ENCODE assay signal across 1 cellular context in the genomic region with DNA sequence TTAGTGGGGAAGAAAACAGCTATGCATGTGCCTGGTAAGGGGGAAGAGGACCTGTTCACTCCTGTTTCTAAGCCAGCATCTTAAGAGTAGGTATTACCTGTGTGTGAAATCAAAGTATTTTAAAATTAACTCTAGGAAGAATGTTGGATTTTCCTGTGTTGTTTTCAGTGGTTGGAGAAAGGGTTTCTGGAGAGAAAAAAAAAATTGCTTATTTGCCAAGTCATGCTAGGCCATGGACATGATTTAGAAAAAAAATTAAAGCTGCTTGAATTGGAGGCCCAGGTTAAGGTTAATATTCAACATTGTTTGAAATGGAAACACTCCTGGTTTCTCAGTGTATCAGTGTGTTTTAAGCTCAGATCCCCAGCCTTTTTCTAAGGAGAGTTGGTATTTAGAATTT.
TF ChIP-seq lines count a peak whose summit lies in the region.

No MANE protein-coding gene starts in this region.

TF ChIP-seq in GM12878, 131 proteins besides CTCF, POLR2A, EP300 and RAD21 (continued from another document):
- TF ChIP-seq, protein P1, sequence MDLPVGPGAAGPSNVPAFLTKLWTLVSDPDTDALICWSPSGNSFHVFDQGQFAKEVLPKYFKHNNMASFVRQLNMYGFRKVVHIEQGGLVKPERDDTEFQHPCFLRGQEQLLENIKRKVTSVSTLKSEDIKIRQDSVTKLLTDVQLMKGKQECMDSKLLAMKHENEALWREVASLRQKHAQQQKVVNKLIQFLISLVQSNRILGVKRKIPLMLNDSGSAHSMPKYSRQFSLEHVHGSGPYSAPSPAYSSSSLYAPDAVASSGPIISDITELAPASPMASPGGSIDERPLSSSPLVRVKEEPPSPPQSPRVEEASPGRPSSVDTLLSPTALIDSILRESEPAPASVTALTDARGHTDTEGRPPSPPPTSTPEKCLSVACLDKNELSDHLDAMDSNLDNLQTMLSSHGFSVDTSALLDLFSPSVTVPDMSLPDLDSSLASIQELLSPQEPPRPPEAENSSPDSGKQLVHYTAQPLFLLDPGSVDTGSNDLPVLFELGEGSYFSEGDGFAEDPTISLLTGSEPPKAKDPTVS (IDR thresholded peaks at IDR 0.05; ENCODE audit: low read depth, low read length): no peak
- TF ChIP-seq ZZZ3 (IDR thresholded peaks at IDR 0.05; ENCODE audit: control insufficient read depth, insufficient read length, low read depth) (no peak), CHD4 (IDR thresholded peaks at IDR 0.05) (no peak), SUZ12 (IDR thresholded peaks at IDR 0.05; ENCODE audit: unreplicated experiment) (no peak), ZNF207 (IDR thresholded peaks at IDR 0.05; ENCODE audit: borderline replicate concordance) (no peak), STAT1 (conservative IDR thresholded peaks at IDR 0.05) (no peak), FOS (IDR thresholded peaks at IDR 0.05; ENCODE audit: borderline replicate concordance, extremely low read depth, insufficient read length) (no peak), KAT2A (conservative IDR thresholded peaks at IDR 0.05; ENCODE audit: control insufficient read depth, low read depth, low read length) (no peak)
- TF ChIP-seq, protein P2, sequence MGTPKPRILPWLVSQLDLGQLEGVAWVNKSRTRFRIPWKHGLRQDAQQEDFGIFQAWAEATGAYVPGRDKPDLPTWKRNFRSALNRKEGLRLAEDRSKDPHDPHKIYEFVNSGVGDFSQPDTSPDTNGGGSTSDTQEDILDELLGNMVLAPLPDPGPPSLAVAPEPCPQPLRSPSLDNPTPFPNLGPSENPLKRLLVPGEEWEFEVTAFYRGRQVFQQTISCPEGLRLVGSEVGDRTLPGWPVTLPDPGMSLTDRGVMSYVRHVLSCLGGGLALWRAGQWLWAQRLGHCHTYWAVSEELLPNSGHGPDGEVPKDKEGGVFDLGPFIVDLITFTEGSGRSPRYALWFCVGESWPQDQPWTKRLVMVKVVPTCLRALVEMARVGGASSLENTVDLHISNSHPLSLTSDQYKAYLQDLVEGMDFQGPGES (IDR thresholded peaks at IDR 0.05): no peak
- TF ChIP-seq, protein P3, sequence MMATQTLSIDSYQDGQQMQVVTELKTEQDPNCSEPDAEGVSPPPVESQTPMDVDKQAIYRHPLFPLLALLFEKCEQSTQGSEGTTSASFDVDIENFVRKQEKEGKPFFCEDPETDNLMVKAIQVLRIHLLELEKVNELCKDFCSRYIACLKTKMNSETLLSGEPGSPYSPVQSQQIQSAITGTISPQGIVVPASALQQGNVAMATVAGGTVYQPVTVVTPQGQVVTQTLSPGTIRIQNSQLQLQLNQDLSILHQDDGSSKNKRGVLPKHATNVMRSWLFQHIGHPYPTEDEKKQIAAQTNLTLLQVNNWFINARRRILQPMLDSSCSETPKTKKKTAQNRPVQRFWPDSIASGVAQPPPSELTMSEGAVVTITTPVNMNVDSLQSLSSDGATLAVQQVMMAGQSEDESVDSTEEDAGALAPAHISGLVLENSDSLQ (IDR thresholded peaks at IDR 0.05): no peak
